ENCODE assay signal across 19 cellular contexts in genomic region chr9:127791085-127791484, GRCh38. TPM values are rescaled to one million over a fixed set of nuclear protein-coding genes. Genes with fewer than 3 reads are reported as not detected.
A peak's percentile ranks its signal among the peaks of the same experiment; 100 is the strongest.
DNase-seq lines count a peak whose midpoint lies in the region; ATAC-seq and TF ChIP-seq lines count a peak whose summit lies in the region.
"Had no signal": no experiment of that assay in that cellular context is flagged by ENCODE, and none has a peak within 500 bp of the region (broad histone marks: within the 10 kb centered on the region; RNA-seq: fewer than 3 reads in every experiment).

No MANE protein-coding gene starts in this region.

- H3K9ac ChIP-seq in Loucy (ENCODE audit: low read depth, low read length, poor library complexity, severe bottlenecking): no peak overlapping the region
- no peak overlapping the region for H3K9ac ChIP-seq in endodermal cell (ENCODE audit: extremely low read depth, low read length, poor library complexity, severe bottlenecking)

- peaks cover 11% of the 10 kb centered on the region for H3F3A ChIP-seq in Loucy (ENCODE audit: low read depth)

- peaks cover 87% of the 10 kb centered on the region for H3K79me2 ChIP-seq in Loucy (ENCODE audit: insufficient read depth, low read length)

- no peak overlapping the region for H3K27ac ChIP-seq in endodermal cell (ENCODE audit: low read depth, low read length)

- no peak overlapping the region for H3K4me3 ChIP-seq in Loucy (ENCODE audit: low read length, poor library complexity, severe bottlenecking)
- H3K4me3 ChIP-seq in endodermal cell (ENCODE audit: low read length): no peak overlapping the region
- H3K4me3 ChIP-seq: GM12878 had no signal

- H3K36me3 ChIP-seq in Loucy (ENCODE audit: insufficient read depth, low read length) (peaks cover 59% of the 10 kb centered on the region), endodermal cell (ENCODE audit: control insufficient read depth, insufficient read depth, low read length) (peaks cover 65% of the 10 kb centered on the region)

- no peak overlapping the region for H2AFZ ChIP-seq in Loucy (ENCODE audit: low read length)

- no peaks in the 10 kb centered on the region for H3K9me3 ChIP-seq in Loucy (ENCODE audit: insufficient read depth, low read depth, low read length)
- no peaks in the 10 kb centered on the region for H3K9me3 ChIP-seq in endodermal cell (ENCODE audit: control insufficient read depth, low read length)

- peaks cover 3% of the 10 kb centered on the region for H3K27me3 ChIP-seq in Loucy (ENCODE audit: insufficient read depth, low read length, poor library complexity, severe bottlenecking)
- H3K27me3 ChIP-seq in endodermal cell (ENCODE audit: control insufficient read depth, insufficient read depth, low read length, poor library complexity, severe bottlenecking): no peaks in the 10 kb centered on the region

- no peak for DNase-seq in activated naive CD8-positive, alpha-beta T cell treated with anti-CD3 and anti-CD28 coated beads for 36 hours
- no peak for DNase-seq in activated naive CD8-positive, alpha-beta T cell treated with anti-CD3 and anti-CD28 coated beads, Interleukin-2, amount 50 U/mL, for 24 hours
- DNase-seq in endodermal cell: no peak
- no peak for DNase-seq in stimulated activated effector memory CD8-positive, alpha-beta T cell treated with anti-CD3 and anti-CD28 coated beads, Interleukin-12 subunit alpha, Interleukin-12 subunit beta, amount 100 ng/mL, for 72 hours (ENCODE audit: low spot score in 2 of 2)
- DNase-seq in 8988T: no peak
- no peak for DNase-seq in NCI-H1694 treated with DMSO at 0.1 percent for 48 hours (lab: John Stamatoyannopoulos, UW)
- DNase-seq: ACHN; Calu3; CD4-positive, alpha-beta T cell; DND-41; GOT3; KG1; NCI-H146; NCI-H510A treated with DMSO at 0.1 percent for 48 hours had no signal

- no peaks in the 10 kb centered on the region for H3K9me3 Mint-ChIP-seq in activated naive CD8-positive, alpha-beta T cell treated with anti-CD3 and anti-CD28 coated beads for 36 hours
- H3K9me3 Mint-ChIP-seq in activated naive CD8-positive, alpha-beta T cell treated with anti-CD3 and anti-CD28 coated beads, Interleukin-2, amount 50 U/mL, for 24 hours: no peaks in the 10 kb centered on the region
- H3K9me3 Mint-ChIP-seq in endodermal cell: no peaks in the 10 kb centered on the region
- H3K9me3 Mint-ChIP-seq in stimulated activated effector memory CD8-positive, alpha-beta T cell treated with anti-CD3 and anti-CD28 coated beads, Interleukin-12 subunit alpha, Interleukin-12 subunit beta, amount 100 ng/mL, for 72 hours: no peaks in the 10 kb centered on the region
- H3K9me3 Mint-ChIP-seq: CD4-positive, alpha-beta T cell had no signal

- H3K4me3 Mint-ChIP-seq in activated naive CD8-positive, alpha-beta T cell treated with anti-CD3 and anti-CD28 coated beads for 36 hours: no peak overlapping the region
- H3K4me3 Mint-ChIP-seq in activated naive CD8-positive, alpha-beta T cell treated with anti-CD3 and anti-CD28 coated beads, Interleukin-2, amount 50 U/mL, for 24 hours: no peak overlapping the region
- no peak overlapping the region for H3K4me3 Mint-ChIP-seq in endodermal cell
- H3K4me3 Mint-ChIP-seq in stimulated activated effector memory CD8-positive, alpha-beta T cell treated with anti-CD3 and anti-CD28 coated beads, Interleukin-12 subunit alpha, Interleukin-12 subunit beta, amount 100 ng/mL, for 72 hours: no peak overlapping the region

- whole genome bisulfite sequencing in endodermal cell (ENCODE audit: insufficient coverage in 1 of 2, insufficient read length in 1 of 2), 2 experiments: 96% methylated on average over 3 to 4 of the region's 4 CpGs

- peaks cover 35% of the 10 kb centered on the region for H3K4me1 Mint-ChIP-seq in activated naive CD8-positive, alpha-beta T cell treated with anti-CD3 and anti-CD28 coated beads for 36 hours
- H3K4me1 Mint-ChIP-seq in activated naive CD8-positive, alpha-beta T cell treated with anti-CD3 and anti-CD28 coated beads, Interleukin-2, amount 50 U/mL, for 24 hours: peaks cover 50% of the 10 kb centered on the region
- peaks cover 6% of the 10 kb centered on the region for H3K4me1 Mint-ChIP-seq in endodermal cell
- peaks cover 47% of the 10 kb centered on the region for H3K4me1 Mint-ChIP-seq in stimulated activated effector memory CD8-positive, alpha-beta T cell treated with anti-CD3 and anti-CD28 coated beads, Interleukin-12 subunit alpha, Interleukin-12 subunit beta, amount 100 ng/mL, for 72 hours

- H3K36me3 Mint-ChIP-seq in activated naive CD8-positive, alpha-beta T cell treated with anti-CD3 and anti-CD28 coated beads for 36 hours: peaks cover 39% of the 10 kb centered on the region
- peaks cover 54% of the 10 kb centered on the region for H3K36me3 Mint-ChIP-seq in activated naive CD8-positive, alpha-beta T cell treated with anti-CD3 and anti-CD28 coated beads, Interleukin-2, amount 50 U/mL, for 24 hours (ENCODE audit: low read depth)
- H3K36me3 Mint-ChIP-seq in endodermal cell (ENCODE audit: low read depth): peaks cover 51% of the 10 kb centered on the region
- peaks cover 91% of the 10 kb centered on the region for H3K36me3 Mint-ChIP-seq in stimulated activated effector memory CD8-positive, alpha-beta T cell treated with anti-CD3 and anti-CD28 coated beads, Interleukin-12 subunit alpha, Interleukin-12 subunit beta, amount 100 ng/mL, for 72 hours

- peak overlapping the region; percentile 26 for H3K4me2 ChIP-seq in Loucy (ENCODE audit: low read depth, low read length, poor library complexity, severe bottlenecking)

- no peaks in the 10 kb centered on the region for H3K9me2 ChIP-seq in Loucy (replicated peaks; ENCODE audit: low read depth, low read length)

- peak overlapping the region; percentile 48 for H3K27ac Mint-ChIP-seq in activated naive CD8-positive, alpha-beta T cell treated with anti-CD3 and anti-CD28 coated beads for 36 hours
- no peak overlapping the region for H3K27ac Mint-ChIP-seq in activated naive CD8-positive, alpha-beta T cell treated with anti-CD3 and anti-CD28 coated beads, Interleukin-2, amount 50 U/mL, for 24 hours
- no peak overlapping the region for H3K27ac Mint-ChIP-seq in endodermal cell
- peak overlapping the region; percentile 56 for H3K27ac Mint-ChIP-seq in stimulated activated effector memory CD8-positive, alpha-beta T cell treated with anti-CD3 and anti-CD28 coated beads, Interleukin-12 subunit alpha, Interleukin-12 subunit beta, amount 100 ng/mL, for 72 hours

- H4K20me1 ChIP-seq in Loucy (ENCODE audit: insufficient read depth, low read length, poor library complexity, severe bottlenecking): peaks cover 56% of the 10 kb centered on the region

- ATAC-seq in activated naive CD8-positive, alpha-beta T cell treated with anti-CD3 and anti-CD28 coated beads, Interleukin-2, amount 50 U/mL, for 24 hours: no peak
- no peak for ATAC-seq in stimulated activated effector memory CD8-positive, alpha-beta T cell treated with anti-CD3 and anti-CD28 coated beads, Interleukin-12 subunit alpha, Interleukin-12 subunit beta, amount 100 ng/mL, for 72 hours
- no peak for ATAC-seq in HG02588 (IDR thresholded peaks at IDR 0.05; ENCODE audit: unreplicated experiment)
- ATAC-seq: GM12878, Right ventricle myocardium inferior had no signal

- H3K27me3 Mint-ChIP-seq in activated naive CD8-positive, alpha-beta T cell treated with anti-CD3 and anti-CD28 coated beads for 36 hours: no peaks in the 10 kb centered on the region
- no peaks in the 10 kb centered on the region for H3K27me3 Mint-ChIP-seq in activated naive CD8-positive, alpha-beta T cell treated with anti-CD3 and anti-CD28 coated beads, Interleukin-2, amount 50 U/mL, for 24 hours
- no peaks in the 10 kb centered on the region for H3K27me3 Mint-ChIP-seq in endodermal cell (ENCODE audit: insufficient read depth)
- H3K27me3 Mint-ChIP-seq: CD4-positive, alpha-beta T cell had no signal

- no peak for TF ChIP-seq CTCF in Loucy (conservative IDR thresholded peaks at IDR 0.05; ENCODE audit: low read length)
- TF ChIP-seq CTCF in endodermal cell (conservative IDR thresholded peaks at IDR 0.05): peak; percentile 51

- H3K4me1 ChIP-seq in Loucy (ENCODE audit: insufficient read depth, low read length, poor library complexity, severe bottlenecking) (peaks cover 60% of the 10 kb centered on the region), endodermal cell (ENCODE audit: control insufficient read depth, insufficient read depth, low read length) (no peaks in the 10 kb centered on the region)

RNA-seq across cellular contexts. Expression of gene CDK9, which starts 5.3 kb away (rescaled TPM):
- total RNA-seq in activated naive CD8-positive, alpha-beta T cell treated with anti-CD3 and anti-CD28 coated beads for 36 hours: 10 to 100 TPM; 85.2 to 94.2 TPM
- total RNA-seq in endodermal cell: 100 to 1,000 TPM in 1 of 2 donors, 10 to 100 TPM in 1; 97.1 to 101 TPM
- polyA plus RNA-seq in endodermal cell (2013, experiment 1 of 2): 58.2 TPM
- polyA plus RNA-seq in endodermal cell (2013, experiment 2 of 2): 58.0 TPM

RNA-seq across cellular contexts. Expression of gene FPGS, which starts 11.6 kb away (rescaled TPM):
- total RNA-seq in activated naive CD8-positive, alpha-beta T cell treated with anti-CD3 and anti-CD28 coated beads for 36 hours: 10 to 100 TPM; 86.3 to 88.0 TPM
- total RNA-seq in endodermal cell: 10 to 100 TPM; 75.2 to 76.4 TPM
- 46.4 TPM for polyA plus RNA-seq in endodermal cell (2013, experiment 1 of 2)
- polyA plus RNA-seq in endodermal cell (2013, experiment 2 of 2): 42.8 TPM

RNA-seq across cellular contexts. Expression of gene SH2D3C, which starts 12.6 kb away (rescaled TPM):
- total RNA-seq in activated naive CD8-positive, alpha-beta T cell treated with anti-CD3 and anti-CD28 coated beads for 36 hours: 10 to 100 TPM; 20.4 to 21.5 TPM
- total RNA-seq in endodermal cell: 1 to 10 TPM in 1 of 2 donors, under 1 TPM in 1; 0.77 to 1.4 TPM
- polyA plus RNA-seq in endodermal cell (2013, experiment 1 of 2): 5.3 TPM
- 5.3 TPM for polyA plus RNA-seq in endodermal cell (2013, experiment 2 of 2)
- total RNA-seq: Calu3, M059J had no signal

RNA-seq across cellular contexts. Expression of gene TOR2A, which starts 56.0 kb away (rescaled TPM):
- total RNA-seq in activated naive CD8-positive, alpha-beta T cell treated with anti-CD3 and anti-CD28 coated beads for 36 hours: 10 to 100 TPM; 17.7 to 18.1 TPM
- 10 to 100 TPM; 15.7 to 16.7 TPM for total RNA-seq in endodermal cell
- 19.2 TPM for polyA plus RNA-seq in endodermal cell (2013, experiment 1 of 2)
- 15.7 TPM for polyA plus RNA-seq in endodermal cell (2013, experiment 2 of 2)

Comparison
In these comparisons a context has a peak if more than half of its experiments do, and no peak if none do; other contexts are left out.
1. H3K27ac Mint-ChIP-seq: peak in activated naive CD8-positive, alpha-beta T cell treated with anti-CD3 and anti-CD28 coated beads for 36 hours (single experiment) and stimulated activated effector memory CD8-positive, alpha-beta T cell treated with anti-CD3 and anti-CD28 coated beads, Interleukin-12 subunit alpha, Interleukin-12 subunit beta, amount 100 ng/mL, for 72 hours (single experiment); none in activated naive CD8-positive, alpha-beta T cell treated with anti-CD3 and anti-CD28 coated beads, Interleukin-2, amount 50 U/mL, for 24 hours (single experiment) and endodermal cell (single experiment).
2. RNA of gene SH2D3C, which starts 12.6 kb away (total RNA-seq): 20.4 to 21.5 TPM in activated naive CD8-positive, alpha-beta T cell treated with anti-CD3 and anti-CD28 coated beads for 36 hours; 0.77 to 1.4 TPM in endodermal cell; every median in the first group is over 4 times any median in the second.